ENCODE assay signal across 19 cellular contexts in genomic region chr12:25962932-25963525, GRCh38. TPM values are rescaled to one million over a fixed set of nuclear protein-coding genes. Genes with fewer than 3 reads are reported as not detected.
A peak's percentile ranks its signal among the peaks of the same experiment; 100 is the strongest.
DNase-seq lines count a peak whose midpoint lies in the region; ATAC-seq and TF ChIP-seq lines count a peak whose summit lies in the region.
"Had no signal": no experiment of that assay in that cellular context is flagged by ENCODE, and none has a peak within 500 bp of the region (broad histone marks: within the 10 kb centered on the region; RNA-seq: fewer than 3 reads in every experiment).

No MANE protein-coding gene starts in this region.

- no peak overlapping the region for H3K14ac ChIP-seq in H9 (ENCODE audit: insufficient read depth, low read length)

- H4K5ac ChIP-seq in H9 (ENCODE audit: insufficient read length, low read depth, low read length): no peak overlapping the region

- H3K27ac Mint-ChIP-seq in H9 (peak overlapping the region in 2 of 3 experiments; percentile 93 to 94; a peak in 4 of 7 replicates), brain (peak overlapping the region in 4 of 5 experiments; percentile 19 to 59 (median 38))
- H3K27ac Mint-ChIP-seq: stimulated activated naive B cell treated with anti-CD40 and anti-IgM and Interleukin-4, amounts not matched to agents 10 μg/mL and 1 μg/mL and 100 μg/mL, for 72 hours had no signal

- H3K27ac ChIP-seq in H9 (ENCODE audit: insufficient read length, low read depth, low read length) (no peak overlapping the region), iPS-20b (ENCODE audit: low read length) (no peak overlapping the region), stomach smooth muscle (ENCODE audit: low read length) (peak overlapping the region; percentile 58)

- H4K20me1 ChIP-seq in H9 (ENCODE audit: control insufficient read depth, insufficient read depth, insufficient read length): no peaks in the 10 kb centered on the region

- H4K8ac ChIP-seq in H9 (replicated peaks; ENCODE audit: insufficient read length, low read depth, low read length): no peak overlapping the region

- H3K4ac ChIP-seq in H9 (ENCODE audit: low read depth, low read length): no peak overlapping the region

- H3K18ac ChIP-seq in H9 (ENCODE audit: insufficient read length, low read depth, low read length): no peak overlapping the region

- WGBS in H9 (ENCODE audit: extremely low coverage, insufficient read length, low lambda C conversion rate): no CpG with 5 or more reads among the region's 4 CpGs

- no peak overlapping the region for H2BK120ac ChIP-seq in H9 (ENCODE audit: low read depth, low read length, poor library complexity, severe bottlenecking)

- H3K27me3 ChIP-seq in H9 (ENCODE audit: insufficient read depth, low read length): no peaks in the 10 kb centered on the region
- H3K27me3 ChIP-seq in iPS-20b (ENCODE audit: insufficient read depth, low read length): no peaks in the 10 kb centered on the region; the same call in 1 of the 2 replicates
- no peaks in the 10 kb centered on the region for H3K27me3 ChIP-seq in stomach smooth muscle (ENCODE audit: control insufficient read depth in 1 of 2, insufficient read depth in 2 of 2, low read length in 2 of 2)

- no peak overlapping the region for H3T11ph ChIP-seq in H9 (ENCODE audit: low read length)

- no peak overlapping the region for H2BK20ac ChIP-seq in H9 (ENCODE audit: low read depth, low read length, poor library complexity, severe bottlenecking)

- peaks cover 37 to 44% of the 10 kb centered on the region in 2 experiments for H3K4me1 Mint-ChIP-seq in H9
- peaks cover 59% of the 10 kb centered on the region for H3K4me1 Mint-ChIP-seq in brain

- H2BK12ac ChIP-seq in H9 (ENCODE audit: insufficient read length, low read depth, low read length): no peak overlapping the region

- H3K36me3 ChIP-seq in iPS-20b (ENCODE audit: insufficient read depth, low read depth, low read length): 0 out of 2 replicates have a peak, but pooled peaks cover 7% of the 10 kb centered on the region
- H3K36me3 ChIP-seq in stomach smooth muscle (ENCODE audit: control insufficient read depth in 2 of 2, insufficient read depth in 2 of 2, low read length in 2 of 2): no peaks in the 10 kb centered on the region

- H2BK15ac ChIP-seq in H9 (ENCODE audit: low read depth, low read length): no peak overlapping the region

- H3K4me2 ChIP-seq in H9 (ENCODE audit: insufficient read depth, insufficient read length, low read length): no peak overlapping the region

- H3K36me3 Mint-ChIP-seq in H9 (ENCODE audit: insufficient read depth in 1 of 3, low read depth in 3 of 3) (peaks cover 7 to 23% (median 20%) of the 10 kb centered on the region in 3 experiments), brain (peaks cover 12% of the 10 kb centered on the region)
- H3K36me3 Mint-ChIP-seq: stimulated activated naive B cell treated with anti-CD40 and anti-IgM and Interleukin-4, amounts not matched to agents 10 μg/mL and 1 μg/mL and 100 μg/mL, for 72 hours had no signal

- no peak overlapping the region for H4K91ac ChIP-seq in H9 (ENCODE audit: insufficient read length, low read depth, low read length)

- TF ChIP-seq CTCF in H9 (conservative IDR thresholded peaks at IDR 0.05): no peak
- no peak for TF ChIP-seq CTCF in brain (conservative IDR thresholded peaks at IDR 0.05)

- no peak overlapping the region for H3K56ac ChIP-seq in H9 (ENCODE audit: insufficient read length, low read depth, low read length)

- DNase-seq in H9 (no peak), cerebellar cortex (ENCODE audit: low spot score) (no peak), NCI-H146 treated with DMSO at 0.1 percent for 48 hours (lab: John Stamatoyannopoulos, UW; ENCODE audit: unreplicated experiment) (no peak)
- DNase-seq: activated CD4-positive, alpha-beta T cell treated with anti-CD3 and anti-CD28 coated beads for 1 hour; activated gamma-delta T cell; aorta; cortex of kidney; hippocampal formation; MM.1S; NCI-H1930; NCI-H510A; SHP77; stimulated activated CD4-positive, alpha-beta T cell treated with anti-CD3 and anti-CD28 coated beads, Interleukin-12 subunit alpha, Interleukin-12 subunit beta, amount 100 ng/mL, for 4 hours; stimulated activated naive B cell treated with anti-CD40 and anti-IgM and Interleukin-4, amounts not matched to agents 10 μg/mL and 1 μg/mL and 100 μg/mL, for 72 hours had no signal

- H3K4me3 ChIP-seq in iPS-20b (ENCODE audit: low read length) (peak overlapping the region; percentile 15; the same call in 1 of the 2 replicates), stomach smooth muscle (ENCODE audit: low read length in 2 of 2) (no peak overlapping the region)

- H3K79me1 ChIP-seq in H9 (ENCODE audit: insufficient read depth, low read depth, low read length, poor library complexity, severe bottlenecking): no peaks in the 10 kb centered on the region

- H3K23me2 ChIP-seq in H9 (ENCODE audit: insufficient read length, low read depth, low read length, poor library complexity, severe bottlenecking): peaks cover 12% of the 10 kb centered on the region

- H3K27me3 Mint-ChIP-seq in H9 (ENCODE audit: low read depth): no peaks in the 10 kb centered on the region
- peaks cover 7% of the 10 kb centered on the region for H3K27me3 Mint-ChIP-seq in brain

- peaks cover 23% of the 10 kb centered on the region for H3K79me2 ChIP-seq in H9 (ENCODE audit: insufficient read depth, low read length)

- no peak overlapping the region for H2BK5ac ChIP-seq in H9 (ENCODE audit: insufficient read length, low read length)

- no peak for ATAC-seq in HG03439 (IDR thresholded peaks at IDR 0.05; ENCODE audit: unreplicated experiment)
- ATAC-seq in SK-N-SH treated with all-trans-retinoic acid at 6 μM for 48 hours: no peak
- ATAC-seq: stimulated activated naive B cell treated with anti-CD40 and anti-IgM and Interleukin-4, amounts not matched to agents 10 μg/mL and 1 μg/mL and 100 μg/mL, for 72 hours had no signal

- no peak overlapping the region for H3K23ac ChIP-seq in H9 (ENCODE audit: insufficient read length, low read depth, low read length)

- no peak overlapping the region for H3K4me3 Mint-ChIP-seq in H9
- peak overlapping the region in 1 of 5 experiments; percentile 51 for H3K4me3 Mint-ChIP-seq in brain
- H3K4me3 Mint-ChIP-seq: stimulated activated naive B cell treated with anti-CD40 and anti-IgM and Interleukin-4, amounts not matched to agents 10 μg/mL and 1 μg/mL and 100 μg/mL, for 72 hours had no signal

- H2AK5ac ChIP-seq in H9 (ENCODE audit: insufficient read length, low read length): no peak overlapping the region

- H3K4me1 ChIP-seq in H9 (ENCODE audit: insufficient read depth, low read length) (no peaks in the 10 kb centered on the region; the same call in 1 of the 2 replicates), iPS-20b (ENCODE audit: insufficient read depth, low read length) (peaks cover 25% of the 10 kb centered on the region), stomach smooth muscle (ENCODE audit: control insufficient read depth, insufficient read depth, low read length) (peaks cover 32% of the 10 kb centered on the region)

- no peak overlapping the region for H2AFZ ChIP-seq in H9 (ENCODE audit: low read length)

- H3K9me3 ChIP-seq in H9 (ENCODE audit: control insufficient read depth, low read depth, low read length): no peaks in the 10 kb centered on the region
- no peaks in the 10 kb centered on the region for H3K9me3 ChIP-seq in iPS-20b (ENCODE audit: insufficient read depth, low read depth, low read length)
- no peaks in the 10 kb centered on the region for H3K9me3 ChIP-seq in stomach smooth muscle (ENCODE audit: control insufficient read depth in 2 of 2, low read length in 2 of 2)

- H3K9ac ChIP-seq in H9 (ENCODE audit: extremely low read depth, insufficient read length, low read length) (no peak overlapping the region), iPS-20b (ENCODE audit: low read depth, low read length) (no peak overlapping the region; the same call in 1 of the 2 replicates), stomach smooth muscle (ENCODE audit: low read length in 2 of 2) (no peak overlapping the region)

- peaks cover 0 to 3% of the 10 kb centered on the region in 2 experiments; a peak in 2 of 5 replicates for H3K9me3 Mint-ChIP-seq in H9
- peaks cover 0 to 6% (median 0%) of the 10 kb centered on the region in 5 experiments for H3K9me3 Mint-ChIP-seq in brain
- H3K9me3 Mint-ChIP-seq: stimulated activated naive B cell treated with anti-CD40 and anti-IgM and Interleukin-4, amounts not matched to agents 10 μg/mL and 1 μg/mL and 100 μg/mL, for 72 hours had no signal

TF ChIP-seq in SK-N-SH treated with all-trans-retinoic acid at 6 μM for 48 hours, 23 proteins besides CTCF, POLR2A, EP300 and RAD21 (continues in another document):
- TF ChIP-seq RARB (CRISPR knock-in tag; IDR thresholded peaks at IDR 0.05): no peak
- no peak for TF ChIP-seq SNAI2 (CRISPR knock-in tag; IDR thresholded peaks at IDR 0.05)
- TF ChIP-seq ZNF8 (CRISPR knock-in tag; IDR thresholded peaks at IDR 0.05): no peak
- no peak for TF ChIP-seq PPARA (CRISPR knock-in tag; IDR thresholded peaks at IDR 0.05; ENCODE audit: borderline replicate concordance)
- no peak for TF ChIP-seq PATZ1 (CRISPR knock-in tag; IDR thresholded peaks at IDR 0.05; ENCODE audit: borderline replicate concordance)
- no peak for TF ChIP-seq TCF4 (CRISPR knock-in tag; IDR thresholded peaks at IDR 0.05; ENCODE audit: borderline replicate concordance)

RNA-seq across cellular contexts. Expression of gene RASSF8, which starts 4.5 kb away (rescaled TPM):
- 38.8 and 40.6 TPM in 2 replicates for total RNA-seq in H9 (2021)
- 1.3 TPM for polyA plus RNA-seq in brain (ENCODE audit: insufficient read depth, low read depth, low replicate concordance)
